ENCODE assay signal across 9 cellular contexts in the genomic region with DNA sequence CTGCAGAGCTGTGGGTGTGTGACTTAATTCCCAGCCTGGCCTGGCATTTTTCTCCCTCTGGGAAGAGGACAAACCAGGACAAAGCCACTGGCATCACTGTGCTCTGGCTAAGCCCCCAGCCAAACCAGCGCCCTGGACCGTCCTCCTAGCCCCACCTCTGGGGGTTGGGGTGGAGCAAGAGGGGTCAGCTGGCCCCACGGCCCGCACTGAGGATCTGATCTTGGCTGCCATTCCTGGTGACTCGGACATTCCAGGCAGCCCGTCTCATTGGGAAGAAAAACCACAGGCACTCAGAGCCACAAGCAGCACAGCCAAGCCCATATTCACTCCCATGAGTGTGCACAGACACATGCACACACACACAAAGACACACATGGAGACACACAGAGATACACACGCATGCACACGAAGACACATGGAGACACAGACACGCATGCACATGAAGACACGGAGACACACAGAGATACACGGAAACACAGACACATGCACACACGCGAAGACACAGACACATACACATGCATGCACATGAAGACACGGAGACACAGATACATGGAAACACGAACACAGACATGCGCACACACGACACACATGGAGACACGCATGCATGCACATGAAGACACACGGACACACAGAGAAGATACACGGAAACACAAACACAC. TPM values are rescaled to one million over a fixed set of nuclear protein-coding genes. Genes with fewer than 3 reads are reported as not detected.
DNase-seq lines count a peak whose midpoint lies in the region; ATAC-seq and TF ChIP-seq lines count a peak whose summit lies in the region.
"Had no signal": no experiment of that assay in that cellular context is flagged by ENCODE, and none has a peak within 500 bp of the region (broad histone marks: within the 10 kb centered on the region; RNA-seq: fewer than 3 reads in every experiment).

No MANE protein-coding gene starts in this region.

- no peak overlapping the region for H3K4me3 Mint-ChIP-seq in WTC11
- H3K4me3 Mint-ChIP-seq in activated CD4-positive, alpha-beta memory T cell treated with anti-CD3 and anti-CD28 coated beads for 36 hours = no peak overlapping the region
- H3K4me3 Mint-ChIP-seq: activated B cell treated with CpG ODN at 0.5 μM for 24 hours had no signal

- no peak for TF ChIP-seq CTCF in WTC11 (IDR thresholded peaks at IDR 0.05)

- DNase-seq in ELR (ENCODE audit: low read depth) = peak; percentile 96
- DNase-seq in WTC11 (ENCODE audit: low spot score) = peak; percentile 21
- peak; percentile 82 for DNase-seq in cardiac septum (ENCODE audit: low spot score)
- DNase-seq in retina = peak; percentile 26
- no peak for DNase-seq in activated CD8-positive, alpha-beta memory T cell treated with anti-CD3 and anti-CD28 coated beads for 24 hours
- no peak for DNase-seq in SK-N-DZ (ENCODE audit: low spot score)
- DNase-seq in activated CD4-positive, alpha-beta memory T cell treated with anti-CD3 and anti-CD28 coated beads for 36 hours = no peak
- no peak for DNase-seq in NOMO-1 (lab: John Stamatoyannopoulos, UW; ENCODE audit: unreplicated experiment in 2 of 2)
- DNase-seq: activated B cell treated with CpG ODN at 0.5 μM for 24 hours had no signal

- H3K36me3 Mint-ChIP-seq in WTC11 = no peaks in the 10 kb centered on the region
- no peaks in the 10 kb centered on the region for H3K36me3 Mint-ChIP-seq in activated CD4-positive, alpha-beta memory T cell treated with anti-CD3 and anti-CD28 coated beads for 36 hours

- POLR2A ChIA-PET in WTC11 (lab: Charles Lee) = interaction anchor here (1.0 kb wide), 1 partner anchor 38 kb away, joined by 3 read pairs; a partner anchor contains a TSS
- POLR2A ChIA-PET in activated CD4-positive, alpha-beta memory T cell treated with anti-CD3 and anti-CD28 coated beads for 36 hours (lab: Charles Lee) = no interaction called here

- CTCF ChIA-PET in WTC11 (lab: Charles Lee) = no interaction called here
- CTCF ChIA-PET in activated CD4-positive, alpha-beta memory T cell treated with anti-CD3 and anti-CD28 coated beads for 36 hours (lab: Charles Lee) = no interaction called here

- intact Hi-C loops in cardiac septum (cut with DNase I) = no loop called here
- intact Hi-C loops in activated CD4-positive, alpha-beta memory T cell treated with anti-CD3 and anti-CD28 coated beads for 36 hours (cut with micrococcal nuclease) = no loop called here

- H3K27me3 Mint-ChIP-seq in WTC11 (ENCODE audit: low read depth) = peaks cover 30% of the 10 kb centered on the region
- H3K27me3 Mint-ChIP-seq in activated CD4-positive, alpha-beta memory T cell treated with anti-CD3 and anti-CD28 coated beads for 36 hours = peaks cover 6% of the 10 kb centered on the region

- ATAC-seq in WTC11 = no peak

- H3K4me1 Mint-ChIP-seq in WTC11 = peaks cover 21% of the 10 kb centered on the region
- H3K4me1 Mint-ChIP-seq in activated CD4-positive, alpha-beta memory T cell treated with anti-CD3 and anti-CD28 coated beads for 36 hours (ENCODE audit: low read depth) = peaks cover 4% of the 10 kb centered on the region

- peak overlapping the region; percentile 62; the same call in 1 of the 2 replicates for H3K27ac Mint-ChIP-seq in WTC11
- no peak overlapping the region for H3K27ac Mint-ChIP-seq in activated CD4-positive, alpha-beta memory T cell treated with anti-CD3 and anti-CD28 coated beads for 36 hours
- H3K27ac Mint-ChIP-seq: activated B cell treated with CpG ODN at 0.5 μM for 24 hours had no signal

- H3K9me3 Mint-ChIP-seq in WTC11 = no peaks in the 10 kb centered on the region
- H3K9me3 Mint-ChIP-seq in activated CD4-positive, alpha-beta memory T cell treated with anti-CD3 and anti-CD28 coated beads for 36 hours = no peaks in the 10 kb centered on the region
- H3K9me3 Mint-ChIP-seq: activated B cell treated with CpG ODN at 0.5 μM for 24 hours had no signal

TF ChIP-seq in WTC11, 78 proteins besides CTCF, POLR2A, EP300 and RAD21 (continues in another document):
- TF ChIP-seq ZNF219 (CRISPR knock-in tag; IDR thresholded peaks at IDR 0.05; ENCODE audit: borderline replicate concordance) (no peak), SMAD3 (CRISPR knock-in tag; IDR thresholded peaks at IDR 0.05; ENCODE audit: borderline replicate concordance) (no peak), NR2C2 (CRISPR knock-in tag; IDR thresholded peaks at IDR 0.05) (no peak), CREB1 (CRISPR knock-in tag; IDR thresholded peaks at IDR 0.05) (no peak), RORB (CRISPR knock-in tag; IDR thresholded peaks at IDR 0.05) (no peak), MYBL2 (CRISPR knock-in tag; IDR thresholded peaks at IDR 0.05) (no peak), ESRRA (CRISPR knock-in tag; IDR thresholded peaks at IDR 0.05; ENCODE audit: borderline replicate concordance) (no peak), OVOL2 (CRISPR knock-in tag; IDR thresholded peaks at IDR 0.05; ENCODE audit: borderline replicate concordance) (no peak)
- TF ChIP-seq, protein P1, sequence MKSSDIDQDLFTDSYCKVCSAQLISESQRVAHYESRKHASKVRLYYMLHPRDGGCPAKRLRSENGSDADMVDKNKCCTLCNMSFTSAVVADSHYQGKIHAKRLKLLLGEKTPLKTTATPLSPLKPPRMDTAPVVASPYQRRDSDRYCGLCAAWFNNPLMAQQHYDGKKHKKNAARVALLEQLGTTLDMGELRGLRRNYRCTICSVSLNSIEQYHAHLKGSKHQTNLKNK (CRISPR knock-in tag; IDR thresholded peaks at IDR 0.05) = no peak
- TF ChIP-seq, protein P2, sequence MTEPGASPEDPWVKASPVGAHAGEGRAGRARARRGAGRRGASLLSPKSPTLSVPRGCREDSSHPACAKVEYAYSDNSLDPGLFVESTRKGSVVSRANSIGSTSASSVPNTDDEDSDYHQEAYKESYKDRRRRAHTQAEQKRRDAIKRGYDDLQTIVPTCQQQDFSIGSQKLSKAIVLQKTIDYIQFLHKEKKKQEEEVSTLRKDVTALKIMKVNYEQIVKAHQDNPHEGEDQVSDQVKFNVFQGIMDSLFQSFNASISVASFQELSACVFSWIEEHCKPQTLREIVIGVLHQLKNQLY (CRISPR knock-in tag; IDR thresholded peaks at IDR 0.05) = no peak
- TF ChIP-seq, protein P3, sequence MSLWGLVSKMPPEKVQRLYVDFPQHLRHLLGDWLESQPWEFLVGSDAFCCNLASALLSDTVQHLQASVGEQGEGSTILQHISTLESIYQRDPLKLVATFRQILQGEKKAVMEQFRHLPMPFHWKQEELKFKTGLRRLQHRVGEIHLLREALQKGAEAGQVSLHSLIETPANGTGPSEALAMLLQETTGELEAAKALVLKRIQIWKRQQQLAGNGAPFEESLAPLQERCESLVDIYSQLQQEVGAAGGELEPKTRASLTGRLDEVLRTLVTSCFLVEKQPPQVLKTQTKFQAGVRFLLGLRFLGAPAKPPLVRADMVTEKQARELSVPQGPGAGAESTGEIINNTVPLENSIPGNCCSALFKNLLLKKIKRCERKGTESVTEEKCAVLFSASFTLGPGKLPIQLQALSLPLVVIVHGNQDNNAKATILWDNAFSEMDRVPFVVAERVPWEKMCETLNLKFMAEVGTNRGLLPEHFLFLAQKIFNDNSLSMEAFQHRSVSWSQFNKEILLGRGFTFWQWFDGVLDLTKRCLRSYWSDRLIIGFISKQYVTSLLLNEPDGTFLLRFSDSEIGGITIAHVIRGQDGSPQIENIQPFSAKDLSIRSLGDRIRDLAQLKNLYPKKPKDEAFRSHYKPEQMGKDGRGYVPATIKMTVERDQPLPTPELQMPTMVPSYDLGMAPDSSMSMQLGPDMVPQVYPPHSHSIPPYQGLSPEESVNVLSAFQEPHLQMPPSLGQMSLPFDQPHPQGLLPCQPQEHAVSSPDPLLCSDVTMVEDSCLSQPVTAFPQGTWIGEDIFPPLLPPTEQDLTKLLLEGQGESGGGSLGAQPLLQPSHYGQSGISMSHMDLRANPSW (CRISPR knock-in tag; conservative IDR thresholded peaks at IDR 0.05; ENCODE audit: low read depth) = no peak
- TF ChIP-seq, protein P4, sequence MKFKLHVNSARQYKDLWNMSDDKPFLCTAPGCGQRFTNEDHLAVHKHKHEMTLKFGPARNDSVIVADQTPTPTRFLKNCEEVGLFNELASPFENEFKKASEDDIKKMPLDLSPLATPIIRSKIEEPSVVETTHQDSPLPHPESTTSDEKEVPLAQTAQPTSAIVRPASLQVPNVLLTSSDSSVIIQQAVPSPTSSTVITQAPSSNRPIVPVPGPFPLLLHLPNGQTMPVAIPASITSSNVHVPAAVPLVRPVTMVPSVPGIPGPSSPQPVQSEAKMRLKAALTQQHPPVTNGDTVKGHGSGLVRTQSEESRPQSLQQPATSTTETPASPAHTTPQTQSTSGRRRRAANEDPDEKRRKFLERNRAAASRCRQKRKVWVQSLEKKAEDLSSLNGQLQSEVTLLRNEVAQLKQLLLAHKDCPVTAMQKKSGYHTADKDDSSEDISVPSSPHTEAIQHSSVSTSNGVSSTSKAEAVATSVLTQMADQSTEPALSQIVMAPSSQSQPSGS (CRISPR knock-in tag; IDR thresholded peaks at IDR 0.05; ENCODE audit: borderline replicate concordance, low read depth) = no peak

RNA-seq across cellular contexts. Expression of a gene that starts 2.3 kb away (rescaled TPM):
- 6.7 to 11.2 TPM (median 10.7 TPM) in 3 replicates for total RNA-seq in WTC11 (2021)
- total RNA-seq in cardiac septum = 30.5 TPM
- 134 and 140 TPM in 2 replicates for polyA plus RNA-seq in SK-N-DZ (2014; cell fraction: cytosol; rRNA removed)
- 385 and 502 TPM in 2 replicates for polyA plus RNA-seq in SK-N-DZ (2014; cell fraction: nucleus; rRNA removed)
- total RNA-seq in activated CD4-positive, alpha-beta memory T cell treated with anti-CD3 and anti-CD28 coated beads for 36 hours = under 1 TPM in 1 of 2 experiments, not detected in 1; 0.19 TPM

RNA-seq across cellular contexts. Expression of a gene that starts 11.4 kb away (rescaled TPM):
- total RNA-seq in WTC11 (2021) = 74.1 to 91.4 TPM (median 77.3 TPM) in 3 replicates
- total RNA-seq in cardiac septum = 96.2 TPM
- polyA plus RNA-seq in SK-N-DZ (2014; cell fraction: cytosol; rRNA removed) = 38.4 and 48.5 TPM in 2 replicates
- 268 and 305 TPM in 2 replicates for polyA plus RNA-seq in SK-N-DZ (2014; cell fraction: nucleus; rRNA removed)
- total RNA-seq in activated CD4-positive, alpha-beta memory T cell treated with anti-CD3 and anti-CD28 coated beads for 36 hours = 10 to 100 TPM; 37.6 to 38.6 TPM

RNA-seq across cellular contexts. Expression of a gene that starts 14.4 kb away (rescaled TPM):
- 238 to 268 TPM (median 250 TPM) in 3 replicates for total RNA-seq in WTC11 (2021)
- total RNA-seq in cardiac septum = 174 TPM
- 141 and 178 TPM in 2 replicates for polyA plus RNA-seq in SK-N-DZ (2014; cell fraction: cytosol; rRNA removed)
- polyA plus RNA-seq in SK-N-DZ (2014; cell fraction: nucleus; rRNA removed) = 162 and 257 TPM in 2 replicates
- 100 to 1,000 TPM; 124 to 131 TPM for total RNA-seq in activated CD4-positive, alpha-beta memory T cell treated with anti-CD3 and anti-CD28 coated beads for 36 hours

RNA-seq across cellular contexts. Expression of a gene that starts 29.6 kb away (rescaled TPM):
- 0.18 to 0.22 TPM (median 0.21 TPM) in 3 replicates for total RNA-seq in WTC11 (2021)
- total RNA-seq in cardiac septum = 0.62 TPM
- 0.07 and 0.33 TPM in 2 replicates for polyA plus RNA-seq in SK-N-DZ (2014; cell fraction: cytosol; rRNA removed)
- 0.54 and 0.69 TPM in 2 replicates for polyA plus RNA-seq in SK-N-DZ (2014; cell fraction: nucleus; rRNA removed)
- total RNA-seq in activated CD4-positive, alpha-beta memory T cell treated with anti-CD3 and anti-CD28 coated beads for 36 hours = under 1 TPM in 1 of 2 experiments, not detected in 1; 0.10 TPM

RNA-seq across cellular contexts. Expression of a gene that starts 36.0 kb away (rescaled TPM):
- total RNA-seq in WTC11 (2021) (10.3 to 14.4 TPM (median 12.3 TPM) in 3 replicates), cardiac septum (50.2 TPM)
- 10.0 and 10.7 TPM in 2 replicates for polyA plus RNA-seq in SK-N-DZ (2014; cell fraction: cytosol; rRNA removed)
- polyA plus RNA-seq in SK-N-DZ (2014; cell fraction: nucleus; rRNA removed) = 5.8 and 6.7 TPM in 2 replicates
- 10 to 100 TPM; 12.1 to 13.1 TPM for total RNA-seq in activated CD4-positive, alpha-beta memory T cell treated with anti-CD3 and anti-CD28 coated beads for 36 hours

Comparison
In these comparisons a context has a peak if more than half of its experiments do, and no peak if none do; other contexts are left out.
1. DNase-seq: peak in ELR (single experiment), WTC11 (single experiment), cardiac septum (single experiment) and retina (single experiment); none in activated CD8-positive, alpha-beta memory T cell treated with anti-CD3 and anti-CD28 coated beads for 24 hours (single experiment), SK-N-DZ (single experiment), activated CD4-positive, alpha-beta memory T cell treated with anti-CD3 and anti-CD28 coated beads for 36 hours (single experiment) and NOMO-1 (0 of 2).